ENCODE assay signal across 1 cellular context in the genomic region with DNA sequence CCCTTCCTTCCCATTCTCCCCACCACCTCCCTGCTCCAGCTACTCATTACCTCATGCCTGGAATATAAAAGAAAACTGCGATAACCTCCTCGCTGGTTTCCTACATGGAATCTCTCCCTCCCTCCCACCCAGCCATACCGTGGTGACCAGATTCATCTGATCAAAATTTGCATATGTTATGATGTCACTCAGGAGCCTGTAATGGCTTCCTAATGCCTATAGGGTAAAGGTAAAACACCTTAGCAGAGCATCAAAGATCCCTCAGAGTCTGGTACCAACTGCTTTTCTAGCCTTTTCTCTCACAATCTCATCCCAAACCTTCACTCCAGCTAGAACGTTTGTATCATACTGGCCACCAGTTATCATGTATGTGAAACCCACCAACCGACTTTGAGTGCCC.
TF ChIP-seq lines count a peak whose summit lies in the region.

No MANE protein-coding gene starts in this region.

TF ChIP-seq in HCT116, 20 proteins besides CTCF, POLR2A, EP300 and RAD21:
- TF ChIP-seq SIN3A (IDR thresholded peaks at IDR 0.05; ENCODE audit: low read depth) (no peak), POLR2AphosphoS5 (IDR thresholded peaks at IDR 0.05; ENCODE audit: low read depth, low read length) (no peak), JUND (IDR thresholded peaks at IDR 0.05) (no peak), TCF7L2 (IDR thresholded peaks at IDR 0.05; ENCODE audit: borderline replicate concordance, extremely low read depth, insufficient read depth, insufficient read length) (no peak), MAX (IDR thresholded peaks at IDR 0.05) (no peak), ZFX (IDR thresholded peaks at IDR 0.05) (no peak), SP1 (IDR thresholded peaks at IDR 0.05; ENCODE audit: low read depth) (no peak), EGR1 (IDR thresholded peaks at IDR 0.05; ENCODE audit: low read depth) (no peak), YY1 (IDR thresholded peaks at IDR 0.05; ENCODE audit: extremely low read depth, insufficient replicate concordance, low read depth, low read length) (no peak), ELF1 (IDR thresholded peaks at IDR 0.05; ENCODE audit: borderline replicate concordance, low read depth) (no peak), CEBPB (IDR thresholded peaks at IDR 0.05; ENCODE audit: low read depth) (no peak), FOSL1 (IDR thresholded peaks at IDR 0.05; ENCODE audit: low read depth) (no peak)
- TF ChIP-seq, protein P1, sequence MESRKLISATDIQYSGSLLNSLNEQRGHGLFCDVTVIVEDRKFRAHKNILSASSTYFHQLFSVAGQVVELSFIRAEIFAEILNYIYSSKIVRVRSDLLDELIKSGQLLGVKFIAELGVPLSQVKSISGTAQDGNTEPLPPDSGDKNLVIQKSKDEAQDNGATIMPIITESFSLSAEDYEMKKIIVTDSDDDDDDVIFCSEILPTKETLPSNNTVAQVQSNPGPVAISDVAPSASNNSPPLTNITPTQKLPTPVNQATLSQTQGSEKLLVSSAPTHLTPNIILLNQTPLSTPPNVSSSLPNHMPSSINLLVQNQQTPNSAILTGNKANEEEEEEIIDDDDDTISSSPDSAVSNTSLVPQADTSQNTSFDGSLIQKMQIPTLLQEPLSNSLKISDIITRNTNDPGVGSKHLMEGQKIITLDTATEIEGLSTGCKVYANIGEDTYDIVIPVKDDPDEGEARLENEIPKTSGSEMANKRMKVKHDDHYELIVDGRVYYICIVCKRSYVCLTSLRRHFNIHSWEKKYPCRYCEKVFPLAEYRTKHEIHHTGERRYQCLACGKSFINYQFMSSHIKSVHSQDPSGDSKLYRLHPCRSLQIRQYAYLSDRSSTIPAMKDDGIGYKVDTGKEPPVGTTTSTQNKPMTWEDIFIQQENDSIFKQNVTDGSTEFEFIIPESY (IDR thresholded peaks at IDR 0.05; ENCODE audit: extremely low read depth, insufficient replicate concordance, low read length) = no peak
- TF ChIP-seq, protein P2, sequence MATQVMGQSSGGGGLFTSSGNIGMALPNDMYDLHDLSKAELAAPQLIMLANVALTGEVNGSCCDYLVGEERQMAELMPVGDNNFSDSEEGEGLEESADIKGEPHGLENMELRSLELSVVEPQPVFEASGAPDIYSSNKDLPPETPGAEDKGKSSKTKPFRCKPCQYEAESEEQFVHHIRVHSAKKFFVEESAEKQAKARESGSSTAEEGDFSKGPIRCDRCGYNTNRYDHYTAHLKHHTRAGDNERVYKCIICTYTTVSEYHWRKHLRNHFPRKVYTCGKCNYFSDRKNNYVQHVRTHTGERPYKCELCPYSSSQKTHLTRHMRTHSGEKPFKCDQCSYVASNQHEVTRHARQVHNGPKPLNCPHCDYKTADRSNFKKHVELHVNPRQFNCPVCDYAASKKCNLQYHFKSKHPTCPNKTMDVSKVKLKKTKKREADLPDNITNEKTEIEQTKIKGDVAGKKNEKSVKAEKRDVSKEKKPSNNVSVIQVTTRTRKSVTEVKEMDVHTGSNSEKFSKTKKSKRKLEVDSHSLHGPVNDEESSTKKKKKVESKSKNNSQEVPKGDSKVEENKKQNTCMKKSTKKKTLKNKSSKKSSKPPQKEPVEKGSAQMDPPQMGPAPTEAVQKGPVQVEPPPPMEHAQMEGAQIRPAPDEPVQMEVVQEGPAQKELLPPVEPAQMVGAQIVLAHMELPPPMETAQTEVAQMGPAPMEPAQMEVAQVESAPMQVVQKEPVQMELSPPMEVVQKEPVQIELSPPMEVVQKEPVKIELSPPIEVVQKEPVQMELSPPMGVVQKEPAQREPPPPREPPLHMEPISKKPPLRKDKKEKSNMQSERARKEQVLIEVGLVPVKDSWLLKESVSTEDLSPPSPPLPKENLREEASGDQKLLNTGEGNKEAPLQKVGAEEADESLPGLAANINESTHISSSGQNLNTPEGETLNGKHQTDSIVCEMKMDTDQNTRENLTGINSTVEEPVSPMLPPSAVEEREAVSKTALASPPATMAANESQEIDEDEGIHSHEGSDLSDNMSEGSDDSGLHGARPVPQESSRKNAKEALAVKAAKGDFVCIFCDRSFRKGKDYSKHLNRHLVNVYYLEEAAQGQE (IDR thresholded peaks at IDR 0.05; ENCODE audit: low read depth) = no peak
